In genomic region chr11:75524576-75525432, GRCh38 we compare ENCODE assay signal across 8 cellular contexts. TPM values are rescaled to one million over a fixed set of nuclear protein-coding genes. Genes with fewer than 3 reads are reported as not detected.
DNase-seq lines count a peak whose midpoint lies in the region; ATAC-seq and TF ChIP-seq lines count a peak whose summit lies in the region.

No MANE protein-coding gene starts in this region.

- peak overlapping the region; percentile 89 for H3K27ac Mint-ChIP-seq in T-helper 17 cell

- H3K36me3 ChIP-seq in DOHH2 (ENCODE audit: control insufficient read depth, low read length) (no peaks in the 10 kb centered on the region), upper lobe of right lung (no peaks in the 10 kb centered on the region)

- H3K4me3 ChIP-seq in DOHH2 (ENCODE audit: low read length) (peak overlapping the region; percentile 76), coronary artery (peak overlapping the region; percentile 94), mononuclear cell (ENCODE audit: low read length) (peak overlapping the region; percentile 57), upper lobe of right lung (peak overlapping the region; percentile 76)

- H3K27me3 ChIP-seq in DOHH2 (ENCODE audit: control insufficient read depth, low read length) (peaks cover 51% of the 10 kb centered on the region), mononuclear cell (ENCODE audit: insufficient read depth, low read length) (no peaks in the 10 kb centered on the region), upper lobe of right lung (no peaks in the 10 kb centered on the region)

- TF ChIP-seq CTCF in DOHH2 (IDR thresholded peaks at IDR 0.05; ENCODE audit: low read depth, low read length, poor library complexity, severe bottlenecking) = no peak
- no peak for TF ChIP-seq CTCF in coronary artery (IDR thresholded peaks at IDR 0.05)
- no peak for TF ChIP-seq CTCF in upper lobe of right lung (IDR thresholded peaks at IDR 0.05)

- H3K79me2 ChIP-seq in DOHH2 (ENCODE audit: control insufficient read depth, low read length) = no peaks in the 10 kb centered on the region

- H4K20me1 ChIP-seq in DOHH2 (ENCODE audit: control insufficient read depth, insufficient read depth, low read depth, low read length) = no peaks in the 10 kb centered on the region

- H3K27me3 Mint-ChIP-seq in T-helper 17 cell = no peaks in the 10 kb centered on the region

- H3K36me3 Mint-ChIP-seq in T-helper 17 cell (ENCODE audit: low read depth) = no peaks in the 10 kb centered on the region

- H3K4me1 ChIP-seq in DOHH2 (ENCODE audit: control insufficient read depth, low read length) (peaks cover 13% of the 10 kb centered on the region; the same call in 1 of the 2 replicates), mononuclear cell (ENCODE audit: insufficient read depth, low read length) (peaks cover 30% of the 10 kb centered on the region), upper lobe of right lung (peaks cover 17% of the 10 kb centered on the region)

- peak; percentile 21 to 38 (median 33) for DNase-seq in T-helper 17 cell
- no peak for DNase-seq in coronary artery (ENCODE audit: low spot score)
- DNase-seq in upper lobe of right lung = no peak
- DNase-seq in NCI-H526 treated with DMSO at 0.1 percent for 48 hours (lab: John Stamatoyannopoulos, UW) = no peak
- no peak for DNase-seq in amniotic stem cell (lab: John Stamatoyannopoulos, UW)

- ATAC-seq in HG02870 (IDR thresholded peaks at IDR 0.05; ENCODE audit: unreplicated experiment) (peak; percentile 8), T-helper 17 cell (no peak), upper lobe of right lung (no peak)

- H3K9me2 ChIP-seq in DOHH2 (replicated peaks; ENCODE audit: control insufficient read depth, low read length) = no peaks in the 10 kb centered on the region

- H3K4me2 ChIP-seq in DOHH2 (ENCODE audit: low read length) = peak overlapping the region; percentile 88

- H3K4me3 Mint-ChIP-seq in T-helper 17 cell = peak overlapping the region; percentile 90

- peaks cover 30% of the 10 kb centered on the region for H3K4me1 Mint-ChIP-seq in T-helper 17 cell

- H3K9me3 ChIP-seq in DOHH2 (ENCODE audit: control insufficient read depth, insufficient read depth, low read length) (no peaks in the 10 kb centered on the region), T-helper 17 cell (ENCODE audit: control insufficient read depth, low read length, poor library complexity, severe bottlenecking) (no peaks in the 10 kb centered on the region), mononuclear cell (ENCODE audit: low read depth, low read length) (no peaks in the 10 kb centered on the region), upper lobe of right lung (no peaks in the 10 kb centered on the region)

- no peak overlapping the region for H3K27ac ChIP-seq in DOHH2 (ENCODE audit: low read depth, low read length)
- peak overlapping the region; percentile 62 to 77 for H3K27ac ChIP-seq in coronary artery
- H3K27ac ChIP-seq in upper lobe of right lung = no peak overlapping the region

- H3F3A ChIP-seq in DOHH2 (ENCODE audit: control insufficient read depth, insufficient read depth) = no peaks in the 10 kb centered on the region

- intact Hi-C loops in upper lobe of right lung (cut with DNase I) = no loop called here

RNA-seq across cellular contexts. Expression of gene GDPD5, which starts 0.9 kb away (rescaled TPM):
- total RNA-seq in T-helper 17 cell (100 to 1,000 TPM in 1 of 2 donors, 10 to 100 TPM in 1; 77.3 to 108 TPM), mononuclear cell (14.5 TPM), upper lobe of right lung (19.3 TPM)

RNA-seq across cellular contexts. Expression of gene SERPINH1, which starts 37.2 kb away (rescaled TPM):
- 1 to 10 TPM; 3.5 to 3.6 TPM for total RNA-seq in T-helper 17 cell
- total RNA-seq in mononuclear cell = 2.3 TPM
- 152 TPM for total RNA-seq in upper lobe of right lung

Comparison
In these comparisons a context has a peak if more than half of its experiments do, and no peak if none do; other contexts are left out.
1. H3K27ac ChIP-seq: peak in coronary artery (2 of 2); none in DOHH2 (single experiment) and upper lobe of right lung (single experiment).
2. DNase-seq: peak in T-helper 17 cell (3 of 3); none in coronary artery (single experiment), upper lobe of right lung (single experiment), NCI-H526 treated with DMSO at 0.1 percent for 48 hours (single experiment) and amniotic stem cell (single experiment).
3. RNA of gene SERPINH1, which starts 37.2 kb away (total RNA-seq): 152 TPM in upper lobe of right lung (single experiment); 3.5 to 3.6 TPM in T-helper 17 cell and 2.3 TPM in mononuclear cell (single experiment); every median in the first group is over 10 times any median in the second.
4. Peak in every context shown above with its lines, with median percentiles within 50 percentile points of each other: H3K4me3 ChIP-seq.